1 cellular context compared by ENCODE assay signal in genomic region chr1:173430707-173431662, GRCh38.
TF ChIP-seq lines count a peak whose summit lies in the region.

No MANE protein-coding gene starts in this region.

TF ChIP-seq in K562, 482 proteins besides CTCF, POLR2A, EP300 and RAD21 (continued from another document and continues in another):
- TF ChIP-seq E4F1 (CRISPR knock-in tag; IDR thresholded peaks at IDR 0.05; ENCODE audit: borderline replicate concordance) (0 out of 2 replicates have a peak, but pooled peaks have one; percentile 6), HCFC1 (IDR thresholded peaks at IDR 0.05; ENCODE audit: low read depth, low read length) (no peak), NR0B1 (IDR thresholded peaks at IDR 0.05; ENCODE audit: partially characterized antibody) (no peak), MYC (IDR thresholded peaks at IDR 0.05; ENCODE audit: low read depth, low read length) (peak; percentile 70), MYC (CRISPR knock-in tag; IDR thresholded peaks at IDR 0.05; ENCODE audit: borderline replicate concordance, low read depth) (no peak), GMEB1 (CRISPR knock-in tag; IDR thresholded peaks at IDR 0.05) (no peak), PHB2 (IDR thresholded peaks at IDR 0.05; ENCODE audit: low read depth) (no peak), NR1H2 (CRISPR knock-in tag; IDR thresholded peaks at IDR 0.05) (no peak), DEAF1 (CRISPR knock-in tag; IDR thresholded peaks at IDR 0.05) (peak; percentile 94), TOE1 (IDR thresholded peaks at IDR 0.05; ENCODE audit: borderline replicate concordance) (no peak; the same call in 1 of the 2 replicates), TOE1 (CRISPR knock-in tag; IDR thresholded peaks at IDR 0.05; ENCODE audit: borderline replicate concordance, low read depth) (no peak), ZNF165 (CRISPR knock-in tag; IDR thresholded peaks at IDR 0.05; ENCODE audit: borderline replicate concordance) (no peak), E2F8 (IDR thresholded peaks at IDR 0.05; ENCODE audit: low read depth, partially characterized antibody) (no peak), SETDB1 (IDR thresholded peaks at IDR 0.05; ENCODE audit: low read length) (no peak), ZNF766 (CRISPR knock-in tag; conservative IDR thresholded peaks at IDR 0.05) (no peak), CREB3L1 (IDR thresholded peaks at IDR 0.05; ENCODE audit: borderline replicate concordance, low read depth) (no peak), MCM7 (IDR thresholded peaks at IDR 0.05) (no peak), POU5F1 (IDR thresholded peaks at IDR 0.05; ENCODE audit: borderline replicate concordance, low read depth, low read length, partially characterized antibody) (no peak), TAF9B (IDR thresholded peaks at IDR 0.05; ENCODE audit: partially characterized antibody) (no peak), ZNF644 (tag; IDR thresholded peaks at IDR 0.05; ENCODE audit: low read depth) (no peak), ATF1 (CRISPR knock-in tag; IDR thresholded peaks at IDR 0.05) (no peak), ATF1 (tag; IDR thresholded peaks at IDR 0.05) (no peak), EWSR1 (IDR thresholded peaks at IDR 0.05; ENCODE audit: borderline replicate concordance, low read depth, partially characterized antibody) (no peak), E2F4 (CRISPR knock-in tag; IDR thresholded peaks at IDR 0.05; ENCODE audit: low read depth) (no peak), KLF1 (tag; IDR thresholded peaks at IDR 0.05) (no peak), EP400 (IDR thresholded peaks at IDR 0.05) (peak; percentile 46), DACH1 (IDR thresholded peaks at IDR 0.05; ENCODE audit: partially characterized antibody) (peak; percentile 5), FOXJ3 (CRISPR knock-in tag; IDR thresholded peaks at IDR 0.05) (no peak), ASH1L (IDR thresholded peaks at IDR 0.05; ENCODE audit: borderline replicate concordance, low read depth, partially characterized antibody) (no peak), ZBTB33 (CRISPR knock-in tag; IDR thresholded peaks at IDR 0.05) (no peak), ZNF24 (IDR thresholded peaks at IDR 0.05) (peak; percentile 25; the same call in 1 of the 2 replicates), RB1 (IDR thresholded peaks at IDR 0.05; ENCODE audit: low read depth) (peak; percentile 58), XRCC5 (IDR thresholded peaks at IDR 0.05; ENCODE audit: low read depth, low read length) (0 out of 2 replicates have a peak, but pooled peaks have one; percentile 60), NFIX (CRISPR knock-in tag; IDR thresholded peaks at IDR 0.05; ENCODE audit: low read depth) (no peak), CREM (IDR thresholded peaks at IDR 0.05; ENCODE audit: low read depth) (peak; percentile 35; the same call in 1 of the 2 replicates), ESRRA (IDR thresholded peaks at IDR 0.05; ENCODE audit: borderline replicate concordance, low read depth) (peak; percentile 76), TCFL5 (CRISPR knock-in tag; conservative IDR thresholded peaks at IDR 0.05) (no peak), MEF2D (tag; conservative IDR thresholded peaks at IDR 0.05; ENCODE audit: low read depth) (no peak), HDAC3 (IDR thresholded peaks at IDR 0.05; ENCODE audit: borderline replicate concordance, partially characterized antibody) (peak; percentile 27), MXD1 (CRISPR knock-in tag; IDR thresholded peaks at IDR 0.05; ENCODE audit: borderline replicate concordance, poor library complexity, severe bottlenecking) (no peak)
